ENCODE assay signal across 14 cellular contexts in the genomic region with DNA sequence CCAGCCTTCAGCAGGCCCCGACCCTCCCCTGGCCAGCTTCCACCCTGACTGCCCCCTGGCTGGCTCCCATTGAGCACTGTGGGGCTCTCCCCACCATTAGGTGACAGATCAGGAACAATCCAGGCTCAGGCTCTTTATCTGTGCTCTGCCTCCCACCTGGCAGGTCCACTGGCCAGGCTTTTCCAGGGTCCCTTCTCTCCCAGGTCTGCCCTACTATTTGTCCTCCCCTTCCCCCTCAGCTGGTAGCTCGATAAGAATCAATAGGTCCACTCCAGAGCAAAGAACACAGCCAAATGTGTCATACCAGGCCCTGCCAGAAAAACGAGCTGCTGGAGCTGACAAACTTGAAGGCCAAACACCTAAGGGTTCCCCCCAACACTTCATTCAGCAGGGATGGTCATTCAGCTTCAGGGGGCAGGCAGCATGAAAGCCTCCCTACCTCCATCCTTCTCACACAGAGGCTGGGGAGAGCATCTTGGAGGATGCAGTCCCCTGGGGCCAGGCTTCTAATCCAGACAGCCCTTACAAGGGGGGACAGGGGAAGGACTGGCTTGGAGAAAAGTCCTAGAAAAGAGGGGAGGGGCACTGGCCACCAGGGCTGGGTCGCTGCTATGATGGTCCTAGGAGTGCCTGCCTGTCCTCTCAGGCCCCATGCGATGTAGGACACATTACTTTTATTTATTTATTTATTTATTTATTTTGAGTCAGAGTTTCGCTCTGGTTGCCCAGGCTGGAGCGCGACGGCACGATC. TPM values are rescaled to one million over a fixed set of nuclear protein-coding genes. Genes with fewer than 3 reads are reported as not detected.
DNase-seq lines count a peak whose midpoint lies in the region; ATAC-seq and TF ChIP-seq lines count a peak whose summit lies in the region.
"Had no signal": no experiment of that assay in that cellular context is flagged by ENCODE, and none has a peak within 500 bp of the region (broad histone marks: within the 10 kb centered on the region; RNA-seq: fewer than 3 reads in every experiment).

No MANE protein-coding gene starts in this region.

- H3K27me3 ChIP-seq in Caco-2 (replicated peaks; ENCODE audit: control insufficient read depth, insufficient read depth, low read length) (no peaks in the 10 kb centered on the region), mucosa of stomach (ENCODE audit: control insufficient read depth, insufficient read depth, low read length) (no peaks in the 10 kb centered on the region)
- H3K27me3 ChIP-seq: foreskin keratinocyte had no signal

- no peak overlapping the region for H3K27ac ChIP-seq in substantia nigra (ENCODE audit: low read depth, low read length, poor library complexity, severe bottlenecking)
- H3K27ac ChIP-seq: foreskin keratinocyte had no signal

- H3K4me3 Mint-ChIP-seq in Caco-2 (ENCODE audit: unreplicated experiment) = peak overlapping the region; percentile 89
- no peak overlapping the region for H3K4me3 Mint-ChIP-seq in chondrocyte (ENCODE audit: unreplicated experiment)
- H3K4me3 Mint-ChIP-seq in activated CD8-positive, alpha-beta T cell treated with anti-CD3 and anti-CD28 coated beads, Interleukin-2, amount 10 ng/mL, durations not matched to agents 7 days and 5 days = no peak overlapping the region

- H3K9me3 ChIP-seq in Caco-2 = no peaks in the 10 kb centered on the region
- no peaks in the 10 kb centered on the region for H3K9me3 ChIP-seq in mucosa of stomach (ENCODE audit: control insufficient read depth, low read length)

- no peaks in the 10 kb centered on the region for H3K9me3 Mint-ChIP-seq in Caco-2 (ENCODE audit: unreplicated experiment)
- H3K9me3 Mint-ChIP-seq in chondrocyte (ENCODE audit: low read depth) = no peaks in the 10 kb centered on the region
- no peaks in the 10 kb centered on the region for H3K9me3 Mint-ChIP-seq in activated CD8-positive, alpha-beta T cell treated with anti-CD3 and anti-CD28 coated beads, Interleukin-2, amount 10 ng/mL, durations not matched to agents 7 days and 5 days (ENCODE audit: insufficient read depth)
- H3K9me3 Mint-ChIP-seq: natural killer cell had no signal

- no TSS peak for BruUV-seq in Caco-2 (replicated peaks; lab: Mats Ljungman, UMichigan)

- intact Hi-C loops in Caco-2 (cut with micrococcal nuclease; ENCODE audit: unreplicated experiment) = loop anchor here (1.0 to 2.0 kb wide), 2 partner anchors 30 to 63 kb away; no protein-coding TSS in a partner anchor

- H3K27ac Mint-ChIP-seq in Caco-2 (ENCODE audit: unreplicated experiment) (peak overlapping the region; percentile 99), chondrocyte (ENCODE audit: unreplicated experiment) (peak overlapping the region; percentile 96)
- H3K27ac Mint-ChIP-seq in activated CD8-positive, alpha-beta T cell treated with anti-CD3 and anti-CD28 coated beads, Interleukin-2, amount 10 ng/mL, durations not matched to agents 7 days and 5 days = no peak overlapping the region
- H3K27ac Mint-ChIP-seq: natural killer cell had no signal

- POLR2A ChIA-PET in Caco-2 (lab: Charles Lee) = interaction anchor here (0.7 to 12.2 kb wide), 8 partner anchors 20 to 59 kb away, joined by 3 to 457 read pairs (median 8); a partner anchor contains a TSS
- POLR2A ChIA-PET in activated CD8-positive, alpha-beta T cell treated with anti-CD3 and anti-CD28 coated beads, Interleukin-2, amount 10 ng/mL, durations not matched to agents 7 days and 5 days (lab: Charles Lee) = no interaction called here

- no peaks in the 10 kb centered on the region for H3K27me3 Mint-ChIP-seq in Caco-2 (ENCODE audit: insufficient read depth, unreplicated experiment)
- H3K27me3 Mint-ChIP-seq in chondrocyte (ENCODE audit: low read depth) = no peaks in the 10 kb centered on the region
- H3K27me3 Mint-ChIP-seq in activated CD8-positive, alpha-beta T cell treated with anti-CD3 and anti-CD28 coated beads, Interleukin-2, amount 10 ng/mL, durations not matched to agents 7 days and 5 days (ENCODE audit: low read depth) = peaks cover 10% of the 10 kb centered on the region

- peak overlapping the region; percentile 23 for H3K9ac ChIP-seq in mucosa of stomach (ENCODE audit: low read length)

- H3K36me3 ChIP-seq in Caco-2 (ENCODE audit: control insufficient read depth, insufficient read depth, low read length) (peaks cover 10% of the 10 kb centered on the region; the same call in 1 of the 2 replicates), mucosa of stomach (ENCODE audit: control insufficient read depth, insufficient read depth, low read length) (peaks cover 11% of the 10 kb centered on the region)

- H3K36me3 Mint-ChIP-seq in Caco-2 (ENCODE audit: insufficient read depth, unreplicated experiment) (peaks cover 70% of the 10 kb centered on the region), chondrocyte (ENCODE audit: low read depth) (peaks cover 13% of the 10 kb centered on the region)
- H3K36me3 Mint-ChIP-seq in activated CD8-positive, alpha-beta T cell treated with anti-CD3 and anti-CD28 coated beads, Interleukin-2, amount 10 ng/mL, durations not matched to agents 7 days and 5 days (ENCODE audit: low read depth) = no peaks in the 10 kb centered on the region
- H3K36me3 Mint-ChIP-seq: natural killer cell had no signal

- DNase-seq in Caco-2 (no peak), NCI-H226 (peak; percentile 17), chondrocyte (ENCODE audit: low spot score) (no peak), substantia nigra (lab: John Stamatoyannopoulos, UW) (no peak)
- DNase-seq in activated effector memory CD4-positive, alpha-beta T cell treated with Interleukin-2 at 50 U/mL for 16 hours = no peak
- DNase-seq in activated CD8-positive, alpha-beta T cell treated with anti-CD3 and anti-CD28 coated beads, Interleukin-2, amount 10 ng/mL, durations not matched to agents 7 days and 5 days = no peak
- DNase-seq: activated naive CD4-positive, alpha-beta T cell treated with anti-CD3 and anti-CD28 coated beads, Interleukin-2, amount 50 U/mL, for 16 hours; Karpas-422; natural killer cell; NCI-H2171 treated with DMSO at 0.1 percent for 48 hours had no signal

- H3K4me1 Mint-ChIP-seq in Caco-2 (ENCODE audit: low read depth, unreplicated experiment) (peaks cover 42% of the 10 kb centered on the region), chondrocyte (ENCODE audit: low read depth) (peaks cover 61% of the 10 kb centered on the region)
- H3K4me1 Mint-ChIP-seq in activated CD8-positive, alpha-beta T cell treated with anti-CD3 and anti-CD28 coated beads, Interleukin-2, amount 10 ng/mL, durations not matched to agents 7 days and 5 days (ENCODE audit: low read depth) = peaks cover 2% of the 10 kb centered on the region

- ATAC-seq in GM19455 (IDR thresholded peaks at IDR 0.05; ENCODE audit: unreplicated experiment) = no peak
- ATAC-seq in activated CD8-positive, alpha-beta T cell treated with anti-CD3 and anti-CD28 coated beads, Interleukin-2, amount 10 ng/mL, durations not matched to agents 7 days and 5 days = no peak
- ATAC-seq: foreskin keratinocyte, natural killer cell had no signal

- H3K4me1 ChIP-seq in Caco-2 (peaks cover 64% of the 10 kb centered on the region), mucosa of stomach (ENCODE audit: control insufficient read depth, insufficient read depth, low read length) (peaks cover 73% of the 10 kb centered on the region)

- H3K4me3 ChIP-seq in Caco-2 (ENCODE audit: low read depth, low read length) = no peak overlapping the region; the same call in 1 of the 2 replicates
- no peak overlapping the region for H3K4me3 ChIP-seq in mucosa of stomach (ENCODE audit: low read length)

- CTCF ChIA-PET in Caco-2 (lab: Charles Lee) = interaction anchor here (1.5 to 5.1 kb wide), 4 partner anchors 21 to 62 kb away, joined by 3 to 71 read pairs (median 22); a partner anchor contains a TSS
- CTCF ChIA-PET in activated CD8-positive, alpha-beta T cell treated with anti-CD3 and anti-CD28 coated beads, Interleukin-2, amount 10 ng/mL, durations not matched to agents 7 days and 5 days (lab: Charles Lee) = interaction anchor here (2.5 kb wide), 1 partner anchor 62 kb away, joined by 11 read pairs; no protein-coding TSS in a partner anchor

- TF ChIP-seq CTCF in Caco-2 (IDR thresholded peaks at IDR 0.05; ENCODE audit: insufficient read depth in 1 of 2, low read depth in 1 of 2, low read length in 1 of 2, severe bottlenecking in 1 of 2, unreplicated experiment in 1 of 2) (no peak), chondrocyte (IDR thresholded peaks at IDR 0.05) (no peak)

RNA-seq across cellular contexts. Expression of a gene that starts 1.9 kb away (rescaled TPM):
- total RNA-seq in Caco-2 (2022) = 2,564 and 2,674 TPM in 2 replicates
- 44.7 to 173 TPM (median 172 TPM) in 3 replicates for total RNA-seq in chondrocyte
- total RNA-seq in activated CD8-positive, alpha-beta T cell treated with anti-CD3 and anti-CD28 coated beads, Interleukin-2, amount 10 ng/mL, durations not matched to agents 7 days and 5 days = under 1 TPM; 0.44 to 0.95 TPM

RNA-seq across cellular contexts. Expression of a gene that starts 42.1 kb away (rescaled TPM):
- total RNA-seq in Caco-2 (2022) (3,707 and 3,725 TPM in 2 replicates), chondrocyte (11.3 to 15.7 TPM (median 13.0 TPM) in 3 replicates)
- not detected for total RNA-seq in activated CD8-positive, alpha-beta T cell treated with anti-CD3 and anti-CD28 coated beads, Interleukin-2, amount 10 ng/mL, durations not matched to agents 7 days and 5 days
- total RNA-seq: activated CD8-positive, alpha-beta memory T cell treated with anti-CD3 and anti-CD28 coated beads for 36 hours had no signal

RNA-seq across cellular contexts. Expression of a gene that starts 59.3 kb away (rescaled TPM):
- total RNA-seq in Caco-2 (2022) (445 and 452 TPM in 2 replicates), chondrocyte (270 to 336 TPM (median 323 TPM) in 3 replicates)
- 100 to 1,000 TPM; 352 to 353 TPM for total RNA-seq in activated CD8-positive, alpha-beta T cell treated with anti-CD3 and anti-CD28 coated beads, Interleukin-2, amount 10 ng/mL, durations not matched to agents 7 days and 5 days

Comparison
In these comparisons a context has a peak if more than half of its experiments do, and no peak if none do; other contexts are left out.
1. RNA of a gene that starts 1.9 kb away (total RNA-seq): 2,564 to 2,674 TPM in Caco-2 and 44.7 to 173 TPM in chondrocyte; 0.44 to 0.95 TPM in activated CD8-positive, alpha-beta T cell treated with anti-CD3 and anti-CD28 coated beads, Interleukin-2, amount 10 ng/mL, durations not matched to agents 7 days and 5 days; every median in the first group is over 10 times any median in the second.
2. RNA of a gene that starts 42.1 kb away (total RNA-seq): 3,707 to 3,725 TPM in Caco-2; 11.3 to 15.7 TPM in chondrocyte and not detected in activated CD8-positive, alpha-beta T cell treated with anti-CD3 and anti-CD28 coated beads, Interleukin-2, amount 10 ng/mL, durations not matched to agents 7 days and 5 days; every median in the first group is over 100 times any median in the second.